Comparison of ENCODE assay signal across 12 cellular contexts in the genomic region with DNA sequence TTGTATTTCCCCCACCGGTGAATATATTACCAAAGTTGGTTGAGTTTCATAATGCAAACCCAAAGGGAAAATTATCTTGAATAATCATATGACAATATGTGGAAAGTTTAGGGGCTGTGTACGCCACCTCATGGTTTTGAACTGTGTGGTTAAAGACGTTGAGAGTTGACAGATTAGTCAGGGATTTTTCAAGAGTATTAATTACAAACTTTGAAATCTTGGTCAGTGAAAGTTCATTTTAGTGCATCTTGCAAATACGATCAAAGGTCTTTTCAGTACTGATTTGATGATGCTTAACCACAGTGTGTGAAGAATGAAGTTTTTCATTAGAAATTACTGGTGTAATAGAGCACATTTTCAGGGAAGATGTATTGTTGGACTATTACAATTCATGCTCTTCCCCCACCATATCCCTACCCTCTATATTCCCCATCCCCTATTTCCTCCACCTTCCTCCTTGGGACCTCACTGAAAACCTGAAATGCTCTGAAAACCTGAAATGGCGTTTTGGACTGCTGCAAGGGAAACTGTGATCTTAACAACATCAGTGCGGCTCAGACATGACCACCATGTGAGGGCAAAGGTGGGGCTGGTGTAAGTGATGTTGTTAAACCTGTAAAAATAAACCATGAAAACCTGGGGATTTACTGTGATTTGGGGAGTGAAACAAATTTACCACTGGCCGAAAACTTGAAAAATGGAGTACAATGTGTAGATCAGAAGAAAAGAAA. TPM values are rescaled to one million over a fixed set of nuclear protein-coding genes. Genes with fewer than 3 reads are reported as not detected.
DNase-seq lines count a peak whose midpoint lies in the region; ATAC-seq and TF ChIP-seq lines count a peak whose summit lies in the region.
"Had no signal": no experiment of that assay in that cellular context is flagged by ENCODE, and none has a peak within 500 bp of the region (broad histone marks: within the 10 kb centered on the region; RNA-seq: fewer than 3 reads in every experiment).

No MANE protein-coding gene starts in this region.

- DNase-seq in activated CD4-positive, CD25-positive, alpha-beta regulatory T cell treated with anti-CD3 and anti-CD28 coated beads, Interleukin-2, amount 50 U/mL, for 72 hours = no peak
- DNase-seq in choroid plexus epithelial cell (ENCODE audit: low read depth) = peak; percentile 11
- DNase-seq in G401 (ENCODE audit: low spot score) = no peak
- no peak for DNase-seq in upper lobe of right lung

- H3K4me3 ChIP-seq in choroid plexus epithelial cell (ENCODE audit: low read depth, low read length) = no peak overlapping the region
- H3K4me3 ChIP-seq in upper lobe of right lung = no peak overlapping the region
- H3K4me3 ChIP-seq: lung had no signal

- intact Hi-C loops in upper lobe of right lung (cut with DNase I) = no loop called here

- H3K27me3 ChIP-seq in upper lobe of right lung = peaks cover 4% of the 10 kb centered on the region

- no peak overlapping the region for H3K27ac ChIP-seq in upper lobe of right lung
- H3K27ac ChIP-seq: pancreas, thoracic aorta had no signal

- in situ Hi-C loops in G401 (cut with HindIII; ENCODE audit: low sequenced_read_pairs) = no loop called here

- TF ChIP-seq CTCF in choroid plexus epithelial cell (conservative IDR thresholded peaks at IDR 0.05; ENCODE audit: low read depth, low read length) = no peak
- no peak for TF ChIP-seq CTCF in upper lobe of right lung (IDR thresholded peaks at IDR 0.05)

- H3K9me3 ChIP-seq in upper lobe of right lung = no peaks in the 10 kb centered on the region
- H3K9me3 ChIP-seq: Caco-2, pancreas, thoracic aorta had no signal

- H3K36me3 ChIP-seq in upper lobe of right lung = no peaks in the 10 kb centered on the region
- H3K36me3 ChIP-seq: pancreas, thoracic aorta had no signal

- ATAC-seq in activated CD4-positive, CD25-positive, alpha-beta regulatory T cell treated with anti-CD3 and anti-CD28 coated beads, Interleukin-2, amount 50 U/mL, for 24 hours = peak; percentile 43 to 57
- peak; percentile 23 for ATAC-seq in GM18867 (IDR thresholded peaks at IDR 0.05; ENCODE audit: unreplicated experiment)
- peak; percentile 32 for ATAC-seq in HG03442 (IDR thresholded peaks at IDR 0.05; ENCODE audit: unreplicated experiment)
- no peak for ATAC-seq in GM19455 (IDR thresholded peaks at IDR 0.05; ENCODE audit: unreplicated experiment)
- ATAC-seq in upper lobe of right lung = no peak

- peaks cover 24% of the 10 kb centered on the region for H3K4me1 ChIP-seq in upper lobe of right lung
- H3K4me1 ChIP-seq: Caco-2 had no signal

RNA-seq across cellular contexts. Expression of a gene that starts 4.5 kb away (rescaled TPM):
- total RNA-seq in G401 (2014; rRNA removed; shearing (Covaris generic)) = 2.4 and 9.7 TPM in 2 replicates
- total RNA-seq in upper lobe of right lung = 23.9 TPM

Comparison
In these comparisons a context has a peak if more than half of its experiments do, and no peak if none do; other contexts are left out.
1. ATAC-seq: peak in activated CD4-positive, CD25-positive, alpha-beta regulatory T cell treated with anti-CD3 and anti-CD28 coated beads, Interleukin-2, amount 50 U/mL, for 24 hours (2 of 2), GM18867 (single experiment) and HG03442 (single experiment); none in GM19455 (single experiment) and upper lobe of right lung (single experiment).